ENCODE assay signal across 32 cellular contexts in the genomic region with DNA sequence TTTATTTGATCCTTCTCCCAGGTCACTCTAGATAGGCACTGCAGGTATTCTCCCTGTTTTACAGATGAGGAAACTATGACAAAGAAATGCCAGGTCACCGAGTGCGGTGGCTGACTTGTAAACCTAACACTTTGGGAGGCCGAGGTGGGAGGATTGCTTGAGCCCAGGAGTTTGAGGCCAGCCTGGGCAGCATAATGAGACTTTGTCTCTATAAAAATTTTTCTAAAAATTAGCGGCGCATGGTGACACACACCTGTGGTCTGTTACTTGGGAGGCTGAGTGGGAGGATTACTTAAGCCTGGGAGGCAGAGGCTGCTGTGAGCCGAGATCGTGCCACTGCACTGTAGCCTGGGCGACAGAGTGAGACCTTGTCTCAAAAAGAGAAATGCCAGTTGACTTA.
"Had no signal": no experiment of that assay in that cellular context is flagged by ENCODE, and none has a peak within 500 bp of the region (broad histone marks: within the 10 kb centered on the region; RNA-seq: fewer than 3 reads in every experiment).

No MANE protein-coding gene starts in this region.

- H3K36me3 Mint-ChIP-seq: natural killer cell treated with Interleukin-12 subunit alpha and Interleukin-12 subunit beta and Interleukin-15 and Interleukin-18, amount 100 ng/mL, for 72 hours had no signal

- ATAC-seq: naive thymus-derived CD8-positive, alpha-beta T cell; natural killer cell treated with Interleukin-12 subunit alpha and Interleukin-12 subunit beta and Interleukin-15 and Interleukin-18, amount 100 ng/mL, for 72 hours; psoas muscle; right cardiac atrium; sciatic nerve; stimulated activated memory B cell treated with anti-CD40 and anti-IgM and Interleukin-4, amounts not matched to agents 10 μg/mL and 1 μg/mL and 100 μg/mL, for 72 hours; upper lobe of right lung had no signal

- H3K27ac ChIP-seq: neutrophil, ovary, parathyroid adenoma, psoas muscle, skin epidermis, spleen, stomach, thoracic aorta, thyroid gland, tibial nerve, upper lobe of right lung, uterus had no signal

- H3K4me3 ChIP-seq: ovary, psoas muscle, skin epidermis, smooth muscle cell, spleen, stomach, thoracic aorta, thyroid gland, tibial nerve, upper lobe of right lung, uterus had no signal

- H3K9me3 Mint-ChIP-seq: naive B cell; naive thymus-derived CD8-positive, alpha-beta T cell; natural killer cell treated with Interleukin-12 subunit alpha and Interleukin-12 subunit beta and Interleukin-15 and Interleukin-18, amount 100 ng/mL, for 72 hours; nephron progenitor cell; neural crest cell; stimulated activated memory B cell treated with anti-CD40 and anti-IgM and Interleukin-4, amounts not matched to agents 10 μg/mL and 1 μg/mL and 100 μg/mL, for 72 hours; stimulated activated naive CD8-positive, alpha-beta T cell treated with anti-CD3 and anti-CD28 coated beads, Interleukin-15, Interleukin-2, amounts not matched to agents 100 ng/mL and 50 ng/mL, for 24 hours; type B pancreatic cell had no signal

- H3K9ac ChIP-seq: parathyroid adenoma had no signal

- H3K27me3 Mint-ChIP-seq: naive B cell; naive thymus-derived CD8-positive, alpha-beta T cell; natural killer cell treated with Interleukin-12 subunit alpha and Interleukin-12 subunit beta and Interleukin-15 and Interleukin-18, amount 100 ng/mL, for 72 hours; progenitor cell of endocrine pancreas; stimulated activated memory B cell treated with anti-CD40 and anti-IgM and Interleukin-4, amounts not matched to agents 10 μg/mL and 1 μg/mL and 100 μg/mL, for 72 hours; stimulated activated naive CD8-positive, alpha-beta T cell treated with anti-CD3 and anti-CD28 coated beads, Interleukin-15, Interleukin-2, amounts not matched to agents 100 ng/mL and 50 ng/mL, for 24 hours; type B pancreatic cell had no signal

- H3K27me3 ChIP-seq: neutrophil, ovary, spleen, stomach, thyroid gland, tibial nerve, upper lobe of right lung, uterus had no signal

- H3K4me3 Mint-ChIP-seq: natural killer cell treated with Interleukin-12 subunit alpha and Interleukin-12 subunit beta and Interleukin-15 and Interleukin-18, amount 100 ng/mL, for 72 hours; nephron progenitor cell; neural crest cell; stimulated activated memory B cell treated with anti-CD40 and anti-IgM and Interleukin-4, amounts not matched to agents 10 μg/mL and 1 μg/mL and 100 μg/mL, for 72 hours; stimulated activated naive CD8-positive, alpha-beta T cell treated with anti-CD3 and anti-CD28 coated beads, Interleukin-15, Interleukin-2, amounts not matched to agents 100 ng/mL and 50 ng/mL, for 24 hours; type B pancreatic cell had no signal

- H3K27ac Mint-ChIP-seq: naive B cell; naive thymus-derived CD8-positive, alpha-beta T cell; natural killer cell treated with Interleukin-12 subunit alpha and Interleukin-12 subunit beta and Interleukin-15 and Interleukin-18, amount 100 ng/mL, for 72 hours; nephron progenitor cell; progenitor cell of endocrine pancreas; stimulated activated memory B cell treated with anti-CD40 and anti-IgM and Interleukin-4, amounts not matched to agents 10 μg/mL and 1 μg/mL and 100 μg/mL, for 72 hours; stimulated activated naive CD8-positive, alpha-beta T cell treated with anti-CD3 and anti-CD28 coated beads, Interleukin-15, Interleukin-2, amounts not matched to agents 100 ng/mL and 50 ng/mL, for 24 hours; type B pancreatic cell had no signal

- H2AFZ ChIP-seq: parathyroid adenoma had no signal

- H3K36me3 ChIP-seq: ovary, thyroid gland, tibial nerve, upper lobe of right lung, uterus had no signal

- H3K9me3 ChIP-seq: neutrophil, ovary, psoas muscle, spleen, stomach, thoracic aorta, thyroid gland, tibial nerve, upper lobe of right lung, uterus had no signal

- H3K4me2 ChIP-seq: smooth muscle cell had no signal

- DNase-seq: naive B cell; naive thymus-derived CD8-positive, alpha-beta T cell; nephron progenitor cell; nucleus accumbens; ovary; posterior cingulate gyrus; psoas muscle; right cardiac atrium; spleen; stimulated activated CD4-positive, alpha-beta T cell treated with anti-CD3 and anti-CD28 coated beads, Interleukin-12 subunit alpha, Interleukin-12 subunit beta, amount 100 ng/mL, for 4 hours; stimulated activated CD4-positive, alpha-beta T cell treated with anti-CD3 and anti-CD28 coated beads, Interleukin-1b, Interleukin-23, amount 100 ng/mL, for 48 hours; stimulated activated CD4-positive, alpha-beta T cell treated with anti-CD3 and anti-CD28 coated beads, Interleukin-4, amount 100 ng/mL, for 1 hour; stimulated activated CD4-positive, alpha-beta T cell treated with anti-CD3 and anti-CD28 coated beads, Interleukin-4, amount 100 ng/mL, for 4 hours; stimulated activated CD8-positive, alpha-beta memory T cell treated with anti-CD3 and anti-CD28 coated beads, Interleukin-4, amount 100 ng/mL, for 48 hours; stimulated activated naive CD4-positive, alpha-beta T cell treated with Interleukin-2 at 50 U/mL for 16 hours; stomach; thyroid gland; upper lobe of right lung; uterus had no signal
